1 cellular context compared by ENCODE assay signal in the genomic region with DNA sequence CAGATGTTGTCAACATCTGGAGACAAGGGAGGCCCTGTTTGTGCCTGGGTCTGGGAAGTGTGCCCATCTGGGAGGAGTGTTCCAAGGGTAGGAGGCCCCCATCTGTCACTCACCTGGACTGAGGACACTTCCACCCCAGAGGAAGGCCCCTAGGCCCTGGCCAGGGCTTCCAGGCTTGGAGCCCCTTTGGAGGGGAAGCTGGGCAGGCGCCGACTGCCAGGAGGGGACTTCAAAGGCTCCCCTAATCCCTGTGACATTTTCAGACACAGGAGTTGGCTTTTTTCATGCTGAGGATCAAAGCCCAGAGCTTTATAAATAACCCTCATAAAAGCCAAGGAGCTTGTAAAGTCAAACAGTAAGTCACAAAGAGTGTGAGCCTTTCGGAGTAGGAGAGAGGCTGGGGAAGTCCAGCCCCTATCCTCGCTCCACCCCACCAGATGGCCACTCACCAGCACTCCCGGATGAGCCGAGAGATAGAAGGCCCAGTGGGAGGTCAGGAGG.
A peak's percentile ranks its signal among the peaks of the same experiment; 100 is the strongest.
TF ChIP-seq lines count a peak whose summit lies in the region.

No MANE protein-coding gene starts in this region.

TF ChIP-seq in HEK293, 187 proteins besides CTCF, POLR2A, EP300 and RAD21 (continued from another document):
- TF ChIP-seq, protein P1, sequence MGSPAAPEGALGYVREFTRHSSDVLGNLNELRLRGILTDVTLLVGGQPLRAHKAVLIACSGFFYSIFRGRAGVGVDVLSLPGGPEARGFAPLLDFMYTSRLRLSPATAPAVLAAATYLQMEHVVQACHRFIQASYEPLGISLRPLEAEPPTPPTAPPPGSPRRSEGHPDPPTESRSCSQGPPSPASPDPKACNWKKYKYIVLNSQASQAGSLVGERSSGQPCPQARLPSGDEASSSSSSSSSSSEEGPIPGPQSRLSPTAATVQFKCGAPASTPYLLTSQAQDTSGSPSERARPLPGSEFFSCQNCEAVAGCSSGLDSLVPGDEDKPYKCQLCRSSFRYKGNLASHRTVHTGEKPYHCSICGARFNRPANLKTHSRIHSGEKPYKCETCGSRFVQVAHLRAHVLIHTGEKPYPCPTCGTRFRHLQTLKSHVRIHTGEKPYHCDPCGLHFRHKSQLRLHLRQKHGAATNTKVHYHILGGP (tag by site-specific recombination; IDR thresholded peaks at IDR 0.05), result no peak
- TF ChIP-seq GFI1B (tag by site-specific recombination; IDR thresholded peaks at IDR 0.05) (0 out of 2 replicates have a peak, but pooled peaks have one; percentile 34), ZNF660 (tag by site-specific recombination; IDR thresholded peaks at IDR 0.05) (no peak), MZF1 (tag by site-specific recombination; IDR thresholded peaks at IDR 0.05; ENCODE audit: borderline replicate concordance) (peak; percentile 87; the same call in 1 of the 2 replicates), ZSCAN23 (tag by site-specific recombination; IDR thresholded peaks at IDR 0.05) (no peak), GLI2 (tag by site-specific recombination; IDR thresholded peaks at IDR 0.05; ENCODE audit: borderline replicate concordance, low read depth) (peak; percentile 33; the same call in 1 of the 2 replicates), ZIC2 (tag by site-specific recombination; IDR thresholded peaks at IDR 0.05) (peak; percentile 99), ZBTB8A (tag by site-specific recombination; IDR thresholded peaks at IDR 0.05) (peak; percentile 59), WT1 (tag by site-specific recombination; IDR thresholded peaks at IDR 0.05) (peak; percentile 54; the same call in 1 of the 2 replicates), SP2 (tag by site-specific recombination; IDR thresholded peaks at IDR 0.05) (peak; percentile 29), YY2 (tag by site-specific recombination; IDR thresholded peaks at IDR 0.05) (no peak), HIC1 (tag by site-specific recombination; IDR thresholded peaks at IDR 0.05) (peak; percentile 60), ZNF341 (tag by site-specific recombination; IDR thresholded peaks at IDR 0.05; ENCODE audit: low read depth) (no peak), ATF2 (tag by site-specific recombination; IDR thresholded peaks at IDR 0.05; ENCODE audit: low read depth) (no peak), ZNF211 (tag by site-specific recombination; IDR thresholded peaks at IDR 0.05; ENCODE audit: low read depth) (no peak), ZNF10 (tag by site-specific recombination; IDR thresholded peaks at IDR 0.05) (0 out of 2 replicates have a peak, but pooled peaks have one; percentile 24)
- TF ChIP-seq, protein P2, sequence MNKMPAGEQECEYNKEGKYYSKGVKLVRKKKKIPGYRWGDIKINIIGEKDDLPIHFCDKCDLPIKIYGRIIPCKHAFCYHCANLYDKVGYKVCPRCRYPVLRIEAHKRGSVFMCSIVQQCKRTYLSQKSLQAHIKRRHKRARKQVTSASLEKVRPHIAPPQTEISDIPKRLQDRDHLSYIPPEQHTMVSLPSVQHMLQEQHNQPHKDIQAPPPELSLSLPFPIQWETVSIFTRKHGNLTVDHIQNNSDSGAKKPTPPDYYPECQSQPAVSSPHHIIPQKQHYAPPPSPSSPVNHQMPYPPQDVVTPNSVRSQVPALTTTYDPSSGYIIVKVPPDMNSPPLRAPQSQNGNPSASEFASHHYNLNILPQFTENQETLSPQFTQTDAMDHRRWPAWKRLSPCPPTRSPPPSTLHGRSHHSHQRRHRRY (tag by site-specific recombination; IDR thresholded peaks at IDR 0.05), result no peak
- TF ChIP-seq, protein P3, sequence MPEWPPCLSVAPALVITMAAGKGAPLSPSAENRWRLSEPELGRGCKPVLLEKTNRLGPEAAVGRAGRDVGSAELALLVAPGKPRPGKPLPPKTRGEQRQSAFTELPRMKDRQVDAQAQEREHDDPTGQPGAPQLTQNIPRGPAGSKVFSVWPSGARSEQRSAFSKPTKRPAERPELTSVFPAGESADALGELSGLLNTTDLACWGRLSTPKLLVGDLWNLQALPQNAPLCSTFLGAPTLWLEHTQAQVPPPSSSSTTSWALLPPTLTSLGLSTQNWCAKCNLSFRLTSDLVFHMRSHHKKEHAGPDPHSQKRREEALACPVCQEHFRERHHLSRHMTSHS (tag by site-specific recombination; IDR thresholded peaks at IDR 0.05), result peak; percentile 88
TF ChIP-seq in HEK293: peak in this region for 34.
